In the genomic region with DNA sequence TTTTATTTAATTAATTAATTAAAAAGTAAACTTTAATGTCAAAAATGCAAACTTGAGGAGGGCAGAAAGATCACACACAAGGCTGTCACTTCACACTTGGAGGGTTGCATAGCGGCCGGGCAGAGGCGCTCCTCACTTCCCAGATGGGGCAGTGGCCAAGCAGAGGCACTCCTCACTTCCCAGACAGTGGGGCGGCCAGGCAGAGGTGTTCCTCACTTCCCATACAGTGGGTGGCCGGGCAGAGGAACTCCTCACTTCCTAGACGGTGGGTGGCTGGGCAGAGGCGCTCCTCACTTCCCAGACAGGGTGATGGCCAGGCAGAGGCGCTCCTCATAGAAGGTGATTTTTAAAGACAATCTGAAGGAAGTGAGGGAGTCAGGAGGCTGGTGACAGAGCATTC, we compare ENCODE assay signal across 21 cellular contexts.
"Had no signal": no experiment of that assay in that cellular context is flagged by ENCODE, and none has a peak within 500 bp of the region (broad histone marks: within the 10 kb centered on the region; RNA-seq: fewer than 3 reads in every experiment).

No MANE protein-coding gene starts in this region.

- DNase-seq: colonic mucosa; cortex of kidney; dermis blood vessel endothelial cell; dorsolateral prefrontal cortex; effector CD4-positive, alpha-beta T cell; effector memory CD4-positive, alpha-beta T cell; foreskin keratinocyte; heart right ventricle; hippocampal formation; left cardiac atrium; left lung; left ventricle myocardium superior; lower lobe of right lung; mesendoderm; midbrain had no signal

- H3K9me3 ChIP-seq: colonic mucosa, esophagus muscularis mucosa, gastroesophageal sphincter, left lung, lower lobe of right lung had no signal

- H3K4me3 ChIP-seq: colonic mucosa, dorsolateral prefrontal cortex, esophagus muscularis mucosa, gastroesophageal sphincter, heart right ventricle, left lung, lower lobe of right lung had no signal

- H3K27ac ChIP-seq: colonic mucosa, dorsolateral prefrontal cortex, esophagus muscularis mucosa, foreskin keratinocyte, gastroesophageal sphincter, heart right ventricle, left lung, lower lobe of right lung had no signal

- H3K36me3 ChIP-seq: colonic mucosa, esophagus muscularis mucosa, gastroesophageal sphincter, heart right ventricle, left lung, lower lobe of right lung had no signal

- ATAC-seq: foreskin keratinocyte, gastroesophageal sphincter, heart right ventricle, left cardiac atrium, left lung, left ventricle myocardium superior, lower lobe of right lung had no signal

- H3K27me3 ChIP-seq: colonic mucosa, dorsolateral prefrontal cortex, esophagus muscularis mucosa, foreskin keratinocyte, gastroesophageal sphincter, left lung had no signal

- H3K4me1 ChIP-seq: colonic mucosa, esophagus muscularis mucosa, foreskin keratinocyte, gastroesophageal sphincter, heart right ventricle, left lung, lower lobe of right lung had no signal

- FAIRE-seq: endothelial cell of umbilical vein, frontal cortex, islet of Langerhans, keratinocyte had no signal
